8 cellular contexts compared by ENCODE assay signal in the genomic region with DNA sequence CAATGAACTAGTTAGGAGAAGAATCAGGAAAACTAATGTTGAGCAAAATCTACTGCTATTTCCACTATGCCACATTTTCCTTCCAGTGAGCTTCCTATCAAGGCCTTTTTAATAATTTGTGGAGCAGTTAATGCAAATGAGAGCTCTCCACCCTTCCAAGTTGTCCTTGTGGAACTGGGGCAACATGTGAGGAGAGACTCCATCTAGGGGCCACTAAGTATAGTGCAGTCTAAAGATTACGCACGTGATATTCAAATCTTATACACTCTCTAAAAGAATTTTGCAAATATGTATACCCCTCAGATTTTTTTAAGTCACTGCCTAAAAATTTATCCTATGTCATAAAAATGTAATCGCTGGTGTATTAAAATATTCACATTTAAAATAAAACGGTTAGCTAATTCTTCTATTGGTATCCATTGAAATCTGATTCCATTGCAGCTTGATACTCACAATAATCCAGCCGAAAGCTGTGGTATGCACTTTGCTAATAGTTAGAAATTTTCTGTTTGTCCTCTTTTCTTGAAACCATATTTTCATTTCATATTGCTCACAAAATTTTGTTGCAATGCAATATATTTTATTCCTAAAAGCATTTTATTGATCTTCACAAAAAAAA.
DNase-seq lines count a peak whose midpoint lies in the region; ATAC-seq and TF ChIP-seq lines count a peak whose summit lies in the region.

No MANE protein-coding gene starts in this region.

- TF ChIP-seq CTCF in SK-N-SH (IDR thresholded peaks at IDR 0.05) (peak; percentile 80), hepatocyte (IDR thresholded peaks at IDR 0.05; ENCODE audit: poor library complexity) (peak; percentile 70), upper lobe of right lung (IDR thresholded peaks at IDR 0.05) (peak; percentile 54)

- H3K36me3 ChIP-seq in SK-N-SH (replicated peaks in 1 of 2; ENCODE audit: control insufficient read depth in 1 of 2, insufficient read depth in 2 of 2, low read length in 1 of 2) (no peaks in the 10 kb centered on the region), hepatocyte (replicated peaks; ENCODE audit: insufficient read depth, low read depth) (no peaks in the 10 kb centered on the region), upper lobe of right lung (no peaks in the 10 kb centered on the region)

- H4K20me1 ChIP-seq in SK-N-SH (ENCODE audit: insufficient read depth) (no peaks in the 10 kb centered on the region), hepatocyte (ENCODE audit: insufficient read depth, poor library complexity, severe bottlenecking) (no peaks in the 10 kb centered on the region)

- intact Hi-C loops in upper lobe of right lung (cut with DNase I): no loop called here

- peak; percentile 51 for TF ChIP-seq RAD21 in SK-N-SH (IDR thresholded peaks at IDR 0.05; ENCODE audit: low read length)

- peak; percentile 57 for DNase-seq in NCI-H2107 treated with DMSO at 0.1 percent for 48 hours (lab: John Stamatoyannopoulos, UW; ENCODE audit: unreplicated experiment)
- DNase-seq in NCI-H2107 (lab: John Stamatoyannopoulos, UW): no peak
- peak; percentile 19 for DNase-seq in Jurkat, Clone E6-1 (ENCODE audit: low read depth, low spot score)
- DNase-seq in SK-N-SH: peak; percentile 31
- peak; percentile 65 for DNase-seq in hepatocyte (ENCODE audit: low spot score)
- DNase-seq in upper lobe of right lung: no peak
- DNase-seq in NCI-H226: no peak
- no peak for DNase-seq in stimulated activated CD4-positive, alpha-beta T cell treated with anti-CD3 and anti-CD28 coated beads, Interleukin-2, amount 100 ng/mL, for 24 hours

- ATAC-seq in upper lobe of right lung: peak; percentile 83

- H3K27me3 ChIP-seq in SK-N-SH (ENCODE audit: insufficient read depth) (no peaks in the 10 kb centered on the region; the same call in 1 of the 2 replicates), hepatocyte (peaks cover 19% of the 10 kb centered on the region), upper lobe of right lung (no peaks in the 10 kb centered on the region)

- H3K27ac ChIP-seq in SK-N-SH (ENCODE audit: low read depth in 2 of 2, low read length in 1 of 2) (no peak overlapping the region), hepatocyte (no peak overlapping the region), upper lobe of right lung (no peak overlapping the region)

- H3F3A ChIP-seq in SK-N-SH (replicated peaks; ENCODE audit: insufficient read depth): no peaks in the 10 kb centered on the region

- H3K4me2 ChIP-seq in SK-N-SH: no peak overlapping the region
- no peak overlapping the region for H3K4me2 ChIP-seq in hepatocyte

- H3K79me2 ChIP-seq in SK-N-SH (ENCODE audit: insufficient read depth): no peaks in the 10 kb centered on the region
- no peaks in the 10 kb centered on the region for H3K79me2 ChIP-seq in hepatocyte

- CTCF ChIA-PET in SK-N-SH (lab: Yijun Ruan, JAX): interaction anchor here (0.6 to 2.3 kb wide), 24 partner anchors 10 to 1043 kb away, joined by 3 to 17 read pairs (median 4); no protein-coding TSS in a partner anchor

- 2% methylated on average over 5 of the region's 5 CpGs for WGBS in SK-N-SH (ENCODE audit: low lambda C conversion rate)
- 14% methylated on average over 5 of the region's 5 CpGs for WGBS in hepatocyte (ENCODE audit: low lambda C conversion rate, missing lambda C conversion rate)

- H3K9me2 ChIP-seq in SK-N-SH: no peaks in the 10 kb centered on the region
- H3K9me2 ChIP-seq in hepatocyte (replicated peaks; ENCODE audit: insufficient read depth): no peaks in the 10 kb centered on the region

- H3K4me1 ChIP-seq in SK-N-SH (ENCODE audit: control insufficient read depth in 1 of 2, insufficient read depth in 2 of 2, low read depth in 1 of 2, low read length in 1 of 2): no peaks in the 10 kb centered on the region
- no peaks in the 10 kb centered on the region for H3K4me1 ChIP-seq in hepatocyte (ENCODE audit: insufficient read depth)
- H3K4me1 ChIP-seq in upper lobe of right lung: no peaks in the 10 kb centered on the region

- no peaks in the 10 kb centered on the region for H3K9me3 ChIP-seq in SK-N-SH
- no peaks in the 10 kb centered on the region for H3K9me3 ChIP-seq in hepatocyte (ENCODE audit: low read depth)
- H3K9me3 ChIP-seq in upper lobe of right lung: no peaks in the 10 kb centered on the region

- H2AFZ ChIP-seq in SK-N-SH (ENCODE audit: low read depth) (no peak overlapping the region), hepatocyte (no peak overlapping the region)

- H3K4me3 ChIP-seq in Jurkat, Clone E6-1 (ENCODE audit: low read length): no peak overlapping the region
- H3K4me3 ChIP-seq in SK-N-SH (ENCODE audit: low read depth in 2 of 2, low read length in 1 of 2): no peak overlapping the region
- no peak overlapping the region for H3K4me3 ChIP-seq in hepatocyte
- H3K4me3 ChIP-seq in upper lobe of right lung: no peak overlapping the region

- H3K9ac ChIP-seq in SK-N-SH: no peak overlapping the region

- TF ChIP-seq EP300 in SK-N-SH (IDR thresholded peaks at IDR 0.05; ENCODE audit: borderline replicate concordance in 1 of 2, low read depth in 1 of 2, low read length in 1 of 2): no peak

- POLR2A ChIA-PET in SK-N-SH (lab: Yijun Ruan, JAX): no interaction called here

TF ChIP-seq in SK-N-SH, 30 proteins besides CTCF, POLR2A, EP300 and RAD21:
- TF ChIP-seq, protein P1, sequence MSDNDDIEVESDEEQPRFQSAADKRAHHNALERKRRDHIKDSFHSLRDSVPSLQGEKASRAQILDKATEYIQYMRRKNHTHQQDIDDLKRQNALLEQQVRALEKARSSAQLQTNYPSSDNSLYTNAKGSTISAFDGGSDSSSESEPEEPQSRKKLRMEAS (IDR thresholded peaks at IDR 0.05; ENCODE audit: low read depth): 0 out of 2 replicates have a peak, but pooled peaks have one; percentile 20
- peak; percentile 30 for TF ChIP-seq SMC3 (IDR thresholded peaks at IDR 0.05; ENCODE audit: low read depth, low read length)
- TF ChIP-seq, protein P2, sequence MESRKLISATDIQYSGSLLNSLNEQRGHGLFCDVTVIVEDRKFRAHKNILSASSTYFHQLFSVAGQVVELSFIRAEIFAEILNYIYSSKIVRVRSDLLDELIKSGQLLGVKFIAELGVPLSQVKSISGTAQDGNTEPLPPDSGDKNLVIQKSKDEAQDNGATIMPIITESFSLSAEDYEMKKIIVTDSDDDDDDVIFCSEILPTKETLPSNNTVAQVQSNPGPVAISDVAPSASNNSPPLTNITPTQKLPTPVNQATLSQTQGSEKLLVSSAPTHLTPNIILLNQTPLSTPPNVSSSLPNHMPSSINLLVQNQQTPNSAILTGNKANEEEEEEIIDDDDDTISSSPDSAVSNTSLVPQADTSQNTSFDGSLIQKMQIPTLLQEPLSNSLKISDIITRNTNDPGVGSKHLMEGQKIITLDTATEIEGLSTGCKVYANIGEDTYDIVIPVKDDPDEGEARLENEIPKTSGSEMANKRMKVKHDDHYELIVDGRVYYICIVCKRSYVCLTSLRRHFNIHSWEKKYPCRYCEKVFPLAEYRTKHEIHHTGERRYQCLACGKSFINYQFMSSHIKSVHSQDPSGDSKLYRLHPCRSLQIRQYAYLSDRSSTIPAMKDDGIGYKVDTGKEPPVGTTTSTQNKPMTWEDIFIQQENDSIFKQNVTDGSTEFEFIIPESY (IDR thresholded peaks at IDR 0.05; ENCODE audit: borderline replicate concordance, low read depth): no peak
TF ChIP-seq in SK-N-SH: peak in this region for 2.

Comparison
In these comparisons a context has a peak if more than half of its experiments do, and no peak if none do; other contexts are left out.
1. DNase-seq: peak in NCI-H2107 treated with DMSO at 0.1 percent for 48 hours (single experiment), Jurkat, Clone E6-1 (single experiment), SK-N-SH (single experiment) and hepatocyte (single experiment); none in NCI-H2107 (single experiment), upper lobe of right lung (single experiment), NCI-H226 (single experiment) and stimulated activated CD4-positive, alpha-beta T cell treated with anti-CD3 and anti-CD28 coated beads, Interleukin-2, amount 100 ng/mL, for 24 hours (0 of 2).
2. Peak in every context shown above with its lines, with median percentiles within 50 percentile points of each other: CTCF ChIP-seq.